Comparison of ENCODE assay signal across 10 cellular contexts in the genomic region with DNA sequence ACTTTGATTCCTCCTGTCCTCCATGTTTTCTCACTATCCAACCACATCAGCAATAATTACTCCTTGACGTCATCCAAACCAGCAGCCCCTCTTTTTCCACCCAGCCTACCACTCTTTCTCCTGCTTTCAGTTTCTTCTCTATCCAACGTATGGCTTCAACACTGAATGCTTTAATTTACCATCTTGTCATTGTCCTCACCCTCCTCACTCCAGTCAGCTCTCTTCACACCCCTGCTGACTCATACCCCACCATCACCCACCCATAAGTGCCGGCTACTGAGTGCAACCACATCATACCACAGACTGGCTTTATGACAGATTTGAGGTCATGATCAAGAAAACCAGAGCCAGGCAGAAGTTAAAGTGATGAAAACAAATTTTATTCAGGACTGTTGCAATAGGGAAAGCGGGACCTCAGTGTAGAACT. TPM values are rescaled to one million over a fixed set of nuclear protein-coding genes. Genes with fewer than 3 reads are reported as not detected.
DNase-seq lines count a peak whose midpoint lies in the region; ATAC-seq lines count a peak whose summit lies in the region.
"Had no signal": no experiment of that assay in that cellular context is flagged by ENCODE, and none has a peak within 500 bp of the region (broad histone marks: within the 10 kb centered on the region; RNA-seq: fewer than 3 reads in every experiment).

No MANE protein-coding gene starts in this region.

- CTCF ChIA-PET in activated CD4-positive, alpha-beta T cell treated with anti-CD3 and anti-CD28 coated beads for 36 hours (lab: Charles Lee), result no interaction called here

- H3K4me1 Mint-ChIP-seq in activated CD4-positive, alpha-beta T cell treated with anti-CD3 and anti-CD28 coated beads for 36 hours, result peaks cover 26% of the 10 kb centered on the region

- H3K36me3 Mint-ChIP-seq in activated CD4-positive, alpha-beta T cell treated with anti-CD3 and anti-CD28 coated beads for 36 hours (ENCODE audit: low read depth), result no peaks in the 10 kb centered on the region

- intact Hi-C loops in activated CD4-positive, alpha-beta T cell treated with anti-CD3 and anti-CD28 coated beads for 36 hours (cut with DNase I, micrococcal nuclease), result loop anchor here (1.0 to 5.0 kb wide), 4 partner anchors 9 to 450 kb away; no protein-coding TSS in a partner anchor

- H3K27ac Mint-ChIP-seq in activated CD4-positive, alpha-beta T cell treated with anti-CD3 and anti-CD28 coated beads for 36 hours, result peak overlapping the region; percentile 83

- ATAC-seq in activated CD4-positive, alpha-beta T cell treated with anti-CD3 and anti-CD28 coated beads for 36 hours, result peak; percentile 94
- ATAC-seq in GM19455 (IDR thresholded peaks at IDR 0.05; ENCODE audit: unreplicated experiment) (no peak), GM21526 (IDR thresholded peaks at IDR 0.05; ENCODE audit: low FRiP score, unreplicated experiment) (no peak)

- H3K9me3 Mint-ChIP-seq in activated CD4-positive, alpha-beta T cell treated with anti-CD3 and anti-CD28 coated beads for 36 hours (ENCODE audit: low read depth), result no peaks in the 10 kb centered on the region

- H3K27me3 Mint-ChIP-seq in activated CD4-positive, alpha-beta T cell treated with anti-CD3 and anti-CD28 coated beads for 36 hours, result peaks cover 32% of the 10 kb centered on the region

- POLR2A ChIA-PET in activated CD4-positive, alpha-beta T cell treated with anti-CD3 and anti-CD28 coated beads for 36 hours (lab: Charles Lee), result interaction anchor here (0.5 kb wide), 1 partner anchor 115 kb away, joined by 5 read pairs; no protein-coding TSS in a partner anchor

- H3K4me3 Mint-ChIP-seq in activated CD4-positive, alpha-beta T cell treated with anti-CD3 and anti-CD28 coated beads for 36 hours, result peak overlapping the region; percentile 4

- peak; percentile 78 for DNase-seq in activated CD4-positive, alpha-beta T cell treated with anti-CD3 and anti-CD28 coated beads for 36 hours
- no peak for DNase-seq in activated CD4-positive, alpha-beta T cell treated with anti-CD3 and anti-CD28 coated beads for 1 hour
- peak; percentile 67 for DNase-seq in NK-92 treated with Interleukin-12 subunit alpha and Interleukin-12 subunit beta, amount 100 ng/mL, for 24 hours (lab: John Stamatoyannopoulos, UW)
- DNase-seq in central memory CD4-positive, alpha-beta T cell, result peak; percentile 2
- DNase-seq in stimulated activated CD8-positive, alpha-beta memory T cell treated with anti-CD3 and anti-CD28 coated beads, Interleukin-4, amount 100 ng/mL, for 24 hours (ENCODE audit: low read depth), result peak; percentile 56
- DNase-seq in dermis blood vessel endothelial cell, result no peak
- DNase-seq: 8988T, NCI-H345 had no signal

RNA-seq across cellular contexts. Expression of gene ANXA5, which starts 9.8 kb away (rescaled TPM):
- total RNA-seq in activated CD4-positive, alpha-beta T cell treated with anti-CD3 and anti-CD28 coated beads for 36 hours, result 100 to 1,000 TPM; 105 to 117 TPM
- 373 and 483 TPM in 2 replicates for total RNA-seq in dermis blood vessel endothelial cell

RNA-seq across cellular contexts. Expression of gene SMIM43, which starts 58.4 kb away (rescaled TPM):
- not detected for total RNA-seq in activated CD4-positive, alpha-beta T cell treated with anti-CD3 and anti-CD28 coated beads for 36 hours
- total RNA-seq in dermis blood vessel endothelial cell, result 0.47 and 0.85 TPM in 2 replicates

Comparison
In these comparisons a context has a peak if more than half of its experiments do, and no peak if none do; other contexts are left out.
1. DNase-seq: peak in activated CD4-positive, alpha-beta T cell treated with anti-CD3 and anti-CD28 coated beads for 36 hours (single experiment), NK-92 treated with Interleukin-12 subunit alpha and Interleukin-12 subunit beta, amount 100 ng/mL, for 24 hours (single experiment), central memory CD4-positive, alpha-beta T cell (single experiment) and stimulated activated CD8-positive, alpha-beta memory T cell treated with anti-CD3 and anti-CD28 coated beads, Interleukin-4, amount 100 ng/mL, for 24 hours (single experiment); none in activated CD4-positive, alpha-beta T cell treated with anti-CD3 and anti-CD28 coated beads for 1 hour (single experiment) and dermis blood vessel endothelial cell (single experiment).